In the genomic region with DNA sequence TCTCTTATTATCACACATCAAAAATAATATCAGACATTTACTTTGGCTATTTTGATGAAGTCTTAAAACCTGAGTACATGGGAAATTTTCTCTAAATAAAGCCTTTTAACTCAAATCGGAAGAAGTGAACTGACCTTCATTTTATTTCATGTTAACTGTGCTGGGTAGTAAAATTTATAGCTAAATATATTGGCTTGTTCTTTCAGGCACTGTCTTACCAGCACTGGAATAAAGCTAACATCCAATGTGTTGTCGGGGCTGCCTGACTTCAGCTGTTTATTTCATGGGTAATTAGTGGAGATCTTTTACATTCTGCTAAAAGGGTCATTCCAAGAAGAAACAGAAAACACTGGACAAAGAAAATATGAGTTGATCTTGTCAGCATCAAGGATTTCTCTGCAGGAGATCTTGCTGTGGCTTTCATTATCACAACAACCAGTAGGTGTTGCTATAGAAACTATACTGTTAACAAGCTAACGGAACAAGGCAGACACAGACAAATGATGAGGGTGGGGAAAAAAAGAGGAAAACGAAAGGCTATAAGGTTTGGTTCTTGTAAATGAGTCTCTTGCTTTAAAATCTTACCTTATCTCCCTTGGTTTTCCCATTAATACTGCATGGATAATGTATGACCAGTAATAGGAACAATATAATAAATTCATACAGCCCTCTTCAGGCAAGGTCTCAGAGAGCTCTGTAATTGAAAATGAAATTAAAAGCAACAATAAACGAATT, we compare ENCODE assay signal across 8 cellular contexts.
DNase-seq lines count a peak whose midpoint lies in the region; ATAC-seq and TF ChIP-seq lines count a peak whose summit lies in the region.

No MANE protein-coding gene starts in this region.

- peak overlapping the region; percentile 2 to 74 (median 45) for H3K4me3 Mint-ChIP-seq in CD8-positive, alpha-beta memory T cell
- no peak overlapping the region for H3K4me3 Mint-ChIP-seq in endodermal cell

- H3K9me3 Mint-ChIP-seq in CD8-positive, alpha-beta memory T cell, result peaks cover 0 to 2% (median 0%) of the 10 kb centered on the region in 5 donors
- H3K9me3 Mint-ChIP-seq in endodermal cell, result no peaks in the 10 kb centered on the region

- CTCF ChIA-PET in CD8-positive, alpha-beta memory T cell (lab: Charles Lee), result no interaction called here

- WGBS in endodermal cell (ENCODE audit: insufficient coverage in 1 of 2, insufficient read length in 1 of 2), 2 experiments, result 50 to 62% methylated on average over 4 to 5 of the region's 5 CpGs

- POLR2A ChIA-PET in CD8-positive, alpha-beta memory T cell (lab: Charles Lee), result no interaction called here

- no peaks in the 10 kb centered on the region for H3K4me1 ChIP-seq in CD8-positive, alpha-beta memory T cell (ENCODE audit: insufficient read depth, low read length)
- H3K4me1 ChIP-seq in endodermal cell (ENCODE audit: control insufficient read depth, insufficient read depth, low read length), result no peaks in the 10 kb centered on the region

- peak; percentile 93 for ATAC-seq in GM19351 (IDR thresholded peaks at IDR 0.05; ENCODE audit: unreplicated experiment)
- peak; percentile 96 for ATAC-seq in HG03175 (IDR thresholded peaks at IDR 0.05; ENCODE audit: unreplicated experiment)

- H3K27ac ChIP-seq in CD8-positive, alpha-beta memory T cell (ENCODE audit: low read depth, low read length), result no peak overlapping the region
- H3K27ac ChIP-seq in endodermal cell (ENCODE audit: low read depth, low read length) (no peak overlapping the region), substantia nigra (ENCODE audit: low read depth, low read length, poor library complexity, severe bottlenecking) (no peak overlapping the region)

- peak overlapping the region in 1 of 8 donors; percentile 3 for H3K27ac Mint-ChIP-seq in CD8-positive, alpha-beta memory T cell
- no peak overlapping the region for H3K27ac Mint-ChIP-seq in endodermal cell

- no peaks in the 10 kb centered on the region for H3K9me3 ChIP-seq in CD8-positive, alpha-beta memory T cell (ENCODE audit: low read length)
- no peaks in the 10 kb centered on the region for H3K9me3 ChIP-seq in endodermal cell (ENCODE audit: control insufficient read depth, low read length)

- H3K9ac ChIP-seq in endodermal cell (ENCODE audit: extremely low read depth, low read length, poor library complexity, severe bottlenecking), result no peak overlapping the region

- no peak for DNase-seq in CD8-positive, alpha-beta memory T cell
- DNase-seq in NCI-H82 (lab: John Stamatoyannopoulos, UW), result peak; percentile 52
- no peak for DNase-seq in endodermal cell
- no peak for DNase-seq in putamen (ENCODE audit: low spot score)
- DNase-seq in substantia nigra (lab: John Stamatoyannopoulos, UW), result no peak
- DNase-seq in nucleus accumbens (lab: John Stamatoyannopoulos, UW), result no peak

- H3K4me1 Mint-ChIP-seq in CD8-positive, alpha-beta memory T cell, result peaks cover 3 to 11% (median 7%) of the 10 kb centered on the region in 3 donors
- H3K4me1 Mint-ChIP-seq in endodermal cell, result no peaks in the 10 kb centered on the region

- H3K36me3 Mint-ChIP-seq in CD8-positive, alpha-beta memory T cell, result no peaks in the 10 kb centered on the region
- no peaks in the 10 kb centered on the region for H3K36me3 Mint-ChIP-seq in endodermal cell (ENCODE audit: low read depth)

- H3K27me3 Mint-ChIP-seq in CD8-positive, alpha-beta memory T cell, result no peaks in the 10 kb centered on the region
- no peaks in the 10 kb centered on the region for H3K27me3 Mint-ChIP-seq in endodermal cell (ENCODE audit: insufficient read depth)

- no peak overlapping the region for H3K4me3 ChIP-seq in CD8-positive, alpha-beta memory T cell (ENCODE audit: low read length)
- H3K4me3 ChIP-seq in endodermal cell (ENCODE audit: low read length), result no peak overlapping the region

- peak; percentile 39 for TF ChIP-seq CTCF in endodermal cell (conservative IDR thresholded peaks at IDR 0.05)

- H3K36me3 ChIP-seq in CD8-positive, alpha-beta memory T cell (ENCODE audit: insufficient read depth, low read length), result no peaks in the 10 kb centered on the region
- H3K36me3 ChIP-seq in endodermal cell (ENCODE audit: control insufficient read depth, insufficient read depth, low read length), result no peaks in the 10 kb centered on the region

- H3K27me3 ChIP-seq in CD8-positive, alpha-beta memory T cell (ENCODE audit: insufficient read depth, low read length, poor library complexity, severe bottlenecking), result no peaks in the 10 kb centered on the region
- no peaks in the 10 kb centered on the region for H3K27me3 ChIP-seq in endodermal cell (ENCODE audit: control insufficient read depth, insufficient read depth, low read length, poor library complexity, severe bottlenecking)
